Comparison of ENCODE assay signal across 1 cellular context in the genomic region with DNA sequence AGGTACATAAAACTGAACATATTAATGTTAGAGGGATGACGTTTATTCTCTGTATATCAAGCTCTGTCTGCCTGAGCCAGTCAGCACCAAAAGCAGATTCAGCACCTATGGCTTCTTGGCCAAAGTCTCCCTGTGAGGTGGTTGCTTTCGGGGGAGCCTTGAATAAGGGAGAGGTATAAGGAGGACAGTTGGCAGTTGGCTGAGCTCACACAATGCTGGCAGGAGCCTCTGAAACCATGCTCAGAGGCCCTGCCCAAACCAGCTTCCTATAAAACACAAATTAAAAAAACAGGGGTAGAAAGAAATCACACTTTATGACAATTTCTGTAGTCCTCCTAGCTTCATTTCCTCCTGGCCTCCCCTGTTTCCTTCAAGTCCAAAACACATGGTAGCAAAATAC.
TF ChIP-seq lines count a peak whose summit lies in the region.

No MANE protein-coding gene starts in this region.

TF ChIP-seq in GM12878, 131 proteins besides CTCF, POLR2A, EP300 and RAD21 (continued from another document):
- TF ChIP-seq, protein P1, sequence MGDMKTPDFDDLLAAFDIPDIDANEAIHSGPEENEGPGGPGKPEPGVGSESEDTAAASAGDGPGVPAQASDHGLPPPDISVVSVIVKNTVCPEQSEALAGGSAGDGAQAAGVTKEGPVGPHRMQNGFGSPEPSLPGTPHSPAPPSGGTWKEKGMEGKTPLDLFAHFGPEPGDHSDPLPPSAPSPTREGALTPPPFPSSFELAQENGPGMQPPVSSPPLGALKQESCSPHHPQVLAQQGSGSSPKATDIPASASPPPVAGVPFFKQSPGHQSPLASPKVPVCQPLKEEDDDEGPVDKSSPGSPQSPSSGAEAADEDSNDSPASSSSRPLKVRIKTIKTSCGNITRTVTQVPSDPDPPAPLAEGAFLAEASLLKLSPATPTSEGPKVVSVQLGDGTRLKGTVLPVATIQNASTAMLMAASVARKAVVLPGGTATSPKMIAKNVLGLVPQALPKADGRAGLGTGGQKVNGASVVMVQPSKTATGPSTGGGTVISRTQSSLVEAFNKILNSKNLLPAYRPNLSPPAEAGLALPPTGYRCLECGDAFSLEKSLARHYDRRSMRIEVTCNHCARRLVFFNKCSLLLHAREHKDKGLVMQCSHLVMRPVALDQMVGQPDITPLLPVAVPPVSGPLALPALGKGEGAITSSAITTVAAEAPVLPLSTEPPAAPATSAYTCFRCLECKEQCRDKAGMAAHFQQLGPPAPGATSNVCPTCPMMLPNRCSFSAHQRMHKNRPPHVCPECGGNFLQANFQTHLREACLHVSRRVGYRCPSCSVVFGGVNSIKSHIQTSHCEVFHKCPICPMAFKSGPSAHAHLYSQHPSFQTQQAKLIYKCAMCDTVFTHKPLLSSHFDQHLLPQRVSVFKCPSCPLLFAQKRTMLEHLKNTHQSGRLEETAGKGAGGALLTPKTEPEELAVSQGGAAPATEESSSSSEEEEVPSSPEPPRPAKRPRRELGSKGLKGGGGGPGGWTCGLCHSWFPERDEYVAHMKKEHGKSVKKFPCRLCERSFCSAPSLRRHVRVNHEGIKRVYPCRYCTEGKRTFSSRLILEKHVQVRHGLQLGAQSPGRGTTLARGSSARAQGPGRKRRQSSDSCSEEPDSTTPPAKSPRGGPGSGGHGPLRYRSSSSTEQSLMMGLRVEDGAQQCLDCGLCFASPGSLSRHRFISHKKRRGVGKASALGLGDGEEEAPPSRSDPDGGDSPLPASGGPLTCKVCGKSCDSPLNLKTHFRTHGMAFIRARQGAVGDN (IDR thresholded peaks at IDR 0.05) = peak; percentile 13; the same call in 1 of the 2 replicates
